Comparison of ENCODE assay signal across 19 cellular contexts in genomic region chr17:33657181-33657580, GRCh38.
DNase-seq lines count a peak whose midpoint lies in the region; ATAC-seq and TF ChIP-seq lines count a peak whose summit lies in the region.
"Had no signal": no experiment of that assay in that cellular context is flagged by ENCODE, and none has a peak within 500 bp of the region (broad histone marks: within the 10 kb centered on the region; RNA-seq: fewer than 3 reads in every experiment).

No MANE protein-coding gene starts in this region.

- no peaks in the 10 kb centered on the region for H3K4me1 ChIP-seq in breast epithelium
- no peaks in the 10 kb centered on the region for H3K4me1 ChIP-seq in mammary epithelial cell (ENCODE audit: insufficient read depth, low read length)
- peaks cover 8% of the 10 kb centered on the region for H3K4me1 ChIP-seq in neural progenitor cell
- H3K4me1 ChIP-seq in neuronal stem cell (ENCODE audit: control insufficient read depth in 2 of 2, insufficient read depth in 1 of 2, low read depth in 1 of 2, low read length in 2 of 2) = peaks cover 0 to 8% of the 10 kb centered on the region in 2 donors
- H3K4me1 ChIP-seq: A549, BLaER1 had no signal

- H3K4me2 ChIP-seq in mammary epithelial cell (ENCODE audit: insufficient read depth, low read depth, low read length) = no peak overlapping the region
- H3K4me2 ChIP-seq in neural progenitor cell = peak overlapping the region; percentile 31
- H3K4me2 ChIP-seq in neuronal stem cell (ENCODE audit: insufficient read depth, low read length, poor library complexity, severe bottlenecking) = no peak overlapping the region
- H3K4me2 ChIP-seq: A549, BLaER1 had no signal

- no peaks in the 10 kb centered on the region for H3K9me3 Mint-ChIP-seq in neural progenitor cell
- H3K9me3 Mint-ChIP-seq in stimulated activated naive B cell treated with anti-CD40 and anti-IgM and Interleukin-4, amounts not matched to agents 10 μg/mL and 1 μg/mL and 100 μg/mL, for 72 hours = peaks cover 2 to 3% of the 10 kb centered on the region in 2 donors
- H3K9me3 Mint-ChIP-seq: CD14-positive monocyte, H9 had no signal

- TF ChIP-seq POLR2A in breast epithelium (IDR thresholded peaks at IDR 0.05) = no peak

- H3K79me1 ChIP-seq in neuronal stem cell (ENCODE audit: low read depth, low read length) = no peaks in the 10 kb centered on the region

- H3K4me3 ChIP-seq in breast epithelium (no peak overlapping the region), mammary epithelial cell (replicated peaks in 1 of 3; ENCODE audit: insufficient read depth in 1 of 3, low read depth in 2 of 3, low read length in 3 of 3) (no peak overlapping the region), neural progenitor cell (no peak overlapping the region), neuronal stem cell (ENCODE audit: low read length in 2 of 2) (no peak overlapping the region)
- H3K4me3 ChIP-seq: A549, BLaER1 had no signal

- no peak overlapping the region for H2BK5ac ChIP-seq in neuronal stem cell (ENCODE audit: low read length)

- intact Hi-C loops in breast epithelium (cut with DNase I; ENCODE audit: low total_unique reads) (no loop called here), mammary epithelial cell (cut with micrococcal nuclease) (no loop called here)

- WGBS in mammary epithelial cell (ENCODE audit: low coverage, missing lambda C conversion rate) = 4% methylated on average over 4 of the region's 4 CpGs
- no CpG with 5 or more reads among the region's 4 CpGs for WGBS in neuronal stem cell (ENCODE audit: extremely low coverage in 2 of 2, insufficient read length in 2 of 2, insufficient replicate concordance in 1 of 2), 2 donors

- no peak for DNase-seq in breast epithelium (ENCODE audit: low spot score in 2 of 2)
- DNase-seq in mammary epithelial cell = no peak
- DNase-seq in islet precursor cell = peak; percentile 87
- DNase-seq in neural progenitor cell (ENCODE audit: low spot score) = peak; percentile 54
- DNase-seq in stimulated activated naive B cell treated with anti-CD40 and anti-IgM and Interleukin-4, amounts not matched to agents 10 μg/mL and 1 μg/mL and 100 μg/mL, for 72 hours = no peak
- DNase-seq in neuronal stem cell (ENCODE audit: low spot score) = no peak
- DNase-seq in NCI-H526 treated with DMSO at 0.1 percent for 48 hours (lab: John Stamatoyannopoulos, UW) = no peak
- DNase-seq: AML-193; CD4-positive, alpha-beta memory T cell; DMS153; DMS79; GDM1; GOT3; H9 had no signal

- H3K14ac ChIP-seq in neuronal stem cell (ENCODE audit: low read length) = no peak overlapping the region

- H3K79me2 ChIP-seq in mammary epithelial cell (ENCODE audit: insufficient read depth, low read length) (no peaks in the 10 kb centered on the region), neural progenitor cell (ENCODE audit: low read depth) (no peaks in the 10 kb centered on the region)

- H3K9ac ChIP-seq in mammary epithelial cell (ENCODE audit: insufficient read depth, low read length) = no peak overlapping the region
- no peak overlapping the region for H3K9ac ChIP-seq in neural progenitor cell
- H3K9ac ChIP-seq in neuronal stem cell (ENCODE audit: low read depth, low read length, poor library complexity) = no peak overlapping the region
- H3K9ac ChIP-seq: BLaER1 had no signal

- no peak for TF ChIP-seq CTCF in breast epithelium (IDR thresholded peaks at IDR 0.05)
- no peak for TF ChIP-seq CTCF in mammary epithelial cell (conservative IDR thresholded peaks at IDR 0.05 in 1 of 2, IDR thresholded peaks at IDR 0.05 in 1 of 2; ENCODE audit: extremely low read depth in 1 of 2, insufficient read depth in 1 of 2, low read depth in 1 of 2, low read length in 2 of 2)
- no peak for TF ChIP-seq CTCF in neural progenitor cell (IDR thresholded peaks at IDR 0.05)

- no TSS peak for BruUV-seq in mammary epithelial cell (replicated peaks; lab: Mats Ljungman, UMichigan)

- dilution Hi-C loops in mammary epithelial cell (cut with HindIII; ENCODE audit: low sequenced_read_pairs) = no loop called here

- H3K27me3 ChIP-seq in breast epithelium (no peaks in the 10 kb centered on the region), mammary epithelial cell (ENCODE audit: insufficient read depth, low read length) (no peaks in the 10 kb centered on the region), neural progenitor cell (no peaks in the 10 kb centered on the region), neuronal stem cell (ENCODE audit: control insufficient read depth in 3 of 3, insufficient read depth in 3 of 3, low read depth in 1 of 3, low read length in 3 of 3) (no peaks in the 10 kb centered on the region)
- H3K27me3 ChIP-seq: BLaER1 had no signal

- CTCF ChIA-PET in mammary epithelial cell (lab: Charles Lee; ENCODE audit: low non-redundant PET) = no interaction called here

- no peak overlapping the region for H3K18ac ChIP-seq in neuronal stem cell (ENCODE audit: low read length)

- no peak overlapping the region for H4K91ac ChIP-seq in neuronal stem cell (ENCODE audit: low read depth, low read length, poor library complexity)

- H3K9me3 ChIP-seq in breast epithelium = no peaks in the 10 kb centered on the region
- H3K9me3 ChIP-seq in mammary epithelial cell (replicated peaks; ENCODE audit: insufficient read depth, low read length) = no peaks in the 10 kb centered on the region
- no peaks in the 10 kb centered on the region for H3K9me3 ChIP-seq in neural progenitor cell (ENCODE audit: low read depth)
- no peaks in the 10 kb centered on the region for H3K9me3 ChIP-seq in neuronal stem cell (replicated peaks in 1 of 2; ENCODE audit: control insufficient read depth in 2 of 2, insufficient read depth in 1 of 2, low read depth in 1 of 2, low read length in 2 of 2)
- H3K9me3 ChIP-seq: A549, BLaER1 had no signal

- no peak overlapping the region for H3K23ac ChIP-seq in neuronal stem cell (ENCODE audit: low read depth, low read length, poor library complexity)

- H3K4ac ChIP-seq in neuronal stem cell (ENCODE audit: low read length) = no peak overlapping the region

- H2AFZ ChIP-seq in mammary epithelial cell (ENCODE audit: low read depth, low read length) (no peak overlapping the region), neural progenitor cell (replicated peaks) (peak overlapping the region; percentile 76), neuronal stem cell (ENCODE audit: low read length) (no peak overlapping the region)

- no peak overlapping the region for H4K8ac ChIP-seq in neuronal stem cell (ENCODE audit: low read depth, low read length)

- no peak overlapping the region for H3K4me3 Mint-ChIP-seq in neural progenitor cell
- H3K4me3 Mint-ChIP-seq in stimulated activated naive B cell treated with anti-CD40 and anti-IgM and Interleukin-4, amounts not matched to agents 10 μg/mL and 1 μg/mL and 100 μg/mL, for 72 hours = no peak overlapping the region
- H3K4me3 Mint-ChIP-seq: CD14-positive monocyte, H9 had no signal

- no peak overlapping the region for H3K27ac Mint-ChIP-seq in neural progenitor cell
- no peak overlapping the region for H3K27ac Mint-ChIP-seq in stimulated activated naive B cell treated with anti-CD40 and anti-IgM and Interleukin-4, amounts not matched to agents 10 μg/mL and 1 μg/mL and 100 μg/mL, for 72 hours
- H3K27ac Mint-ChIP-seq: CD14-positive monocyte; CD4-positive, alpha-beta memory T cell had no signal

- H3K4me1 Mint-ChIP-seq in neural progenitor cell = peaks cover 12% of the 10 kb centered on the region
- no peaks in the 10 kb centered on the region for H3K4me1 Mint-ChIP-seq in stimulated activated naive B cell treated with anti-CD40 and anti-IgM and Interleukin-4, amounts not matched to agents 10 μg/mL and 1 μg/mL and 100 μg/mL, for 72 hours
- H3K4me1 Mint-ChIP-seq: CD14-positive monocyte; CD4-positive, alpha-beta memory T cell had no signal

- ATAC-seq in stimulated activated naive B cell treated with anti-CD40 and anti-IgM and Interleukin-4, amounts not matched to agents 10 μg/mL and 1 μg/mL and 100 μg/mL, for 72 hours (replicated peaks) = no peak
- ATAC-seq: A549, HepG2 had no signal

- H2BK12ac ChIP-seq in neuronal stem cell (ENCODE audit: low read length) = no peak overlapping the region

- no peak overlapping the region for H2AK5ac ChIP-seq in neuronal stem cell (ENCODE audit: low read depth, low read length)

- H2BK15ac ChIP-seq in neuronal stem cell (ENCODE audit: low read length) = no peak overlapping the region

- in situ Hi-C loops in mammary epithelial cell (cut with MboI; ENCODE audit: low sequenced_read_pairs in 2 of 2) = no loop called here

- H2BK120ac ChIP-seq in neuronal stem cell (ENCODE audit: low read depth, low read length) = no peak overlapping the region

- no peaks in the 10 kb centered on the region for H3K27me3 Mint-ChIP-seq in neural progenitor cell (ENCODE audit: insufficient read depth, low read depth)
- no peaks in the 10 kb centered on the region for H3K27me3 Mint-ChIP-seq in stimulated activated naive B cell treated with anti-CD40 and anti-IgM and Interleukin-4, amounts not matched to agents 10 μg/mL and 1 μg/mL and 100 μg/mL, for 72 hours

- no peaks in the 10 kb centered on the region for H4K20me1 ChIP-seq in mammary epithelial cell (ENCODE audit: insufficient read depth, low read length)
- no peaks in the 10 kb centered on the region for H4K20me1 ChIP-seq in neural progenitor cell (ENCODE audit: low read depth)
- H4K20me1 ChIP-seq: BLaER1 had no signal

- no peaks in the 10 kb centered on the region for H3F3A ChIP-seq in neural progenitor cell (ENCODE audit: low read depth)

- no peaks in the 10 kb centered on the region for H3K36me3 Mint-ChIP-seq in neural progenitor cell
- no peaks in the 10 kb centered on the region for H3K36me3 Mint-ChIP-seq in stimulated activated naive B cell treated with anti-CD40 and anti-IgM and Interleukin-4, amounts not matched to agents 10 μg/mL and 1 μg/mL and 100 μg/mL, for 72 hours
- H3K36me3 Mint-ChIP-seq: CD14-positive monocyte; CD4-positive, alpha-beta memory T cell had no signal

- H3K27ac ChIP-seq in breast epithelium (peak overlapping the region; percentile 41 to 55), mammary epithelial cell (ENCODE audit: insufficient read depth, low read depth, low read length) (no peak overlapping the region), neural progenitor cell (no peak overlapping the region), neuronal stem cell (replicated peaks; ENCODE audit: low read length) (no peak overlapping the region)
- H3K27ac ChIP-seq: 22Rv1, A549, BLaER1 had no signal

- no peaks in the 10 kb centered on the region for H3K36me3 ChIP-seq in breast epithelium
- H3K36me3 ChIP-seq in mammary epithelial cell (ENCODE audit: insufficient read depth, low read length) = no peaks in the 10 kb centered on the region
- H3K36me3 ChIP-seq in neural progenitor cell = no peaks in the 10 kb centered on the region
- H3K36me3 ChIP-seq in neuronal stem cell (replicated peaks in 1 of 2; ENCODE audit: control insufficient read depth in 2 of 2, insufficient read depth in 2 of 2, low read length in 2 of 2) = no peaks in the 10 kb centered on the region
- H3K36me3 ChIP-seq: BLaER1 had no signal

Comparison
In these comparisons a context has a peak if more than half of its experiments do, and no peak if none do; other contexts are left out.
1. H3K27ac ChIP-seq: peak in breast epithelium (2 of 2); none in mammary epithelial cell (single experiment), neural progenitor cell (single experiment) and neuronal stem cell (single experiment).
2. DNase-seq: peak in islet precursor cell (single experiment) and neural progenitor cell (single experiment); none in breast epithelium (0 of 2), mammary epithelial cell (single experiment), stimulated activated naive B cell treated with anti-CD40 and anti-IgM and Interleukin-4, amounts not matched to agents 10 μg/mL and 1 μg/mL and 100 μg/mL, for 72 hours (single experiment), neuronal stem cell (single experiment) and NCI-H526 treated with DMSO at 0.1 percent for 48 hours (single experiment).